Comparison of ENCODE assay signal across 18 cellular contexts in genomic region chr3:113741086-113741485, GRCh38. TPM values are rescaled to one million over a fixed set of nuclear protein-coding genes. Genes with fewer than 3 reads are reported as not detected.
DNase-seq lines count a peak whose midpoint lies in the region; ATAC-seq, FAIRE-seq and TF ChIP-seq lines count a peak whose summit lies in the region.
"Had no signal": no experiment of that assay in that cellular context is flagged by ENCODE, and none has a peak within 500 bp of the region (broad histone marks: within the 10 kb centered on the region; RNA-seq: fewer than 3 reads in every experiment).

No MANE protein-coding gene starts in this region.

- no peak overlapping the region for H3K9ac ChIP-seq in astrocyte (ENCODE audit: low read length)

- ATAC-seq in GM23338 = no peak
- ATAC-seq in natural killer cell treated with Interleukin-12 subunit alpha and Interleukin-12 subunit beta and Interleukin-15 and Interleukin-18, amount 100 ng/mL, for 72 hours = no peak
- no peak for ATAC-seq in GM21529 (IDR thresholded peaks at IDR 0.05; ENCODE audit: unreplicated experiment)
- no peak for ATAC-seq in GM21717 (IDR thresholded peaks at IDR 0.05; ENCODE audit: unreplicated experiment)
- ATAC-seq: left cardiac atrium had no signal

- H3K4me3 ChIP-seq in CD8-positive, alpha-beta memory T cell (ENCODE audit: low read length) = no peak overlapping the region
- H3K4me3 ChIP-seq in GM23338 = no peak overlapping the region
- H3K4me3 ChIP-seq in astrocyte (ENCODE audit: insufficient read depth, low read depth, low read length) = no peak overlapping the region
- H3K4me3 ChIP-seq: esophagus muscularis mucosa had no signal

- H3K27ac ChIP-seq in CD8-positive, alpha-beta memory T cell (ENCODE audit: low read depth, low read length) = no peak overlapping the region
- H3K27ac ChIP-seq in GM23338 (ENCODE audit: low read depth) = peak overlapping the region; percentile 16; the same call in 1 of the 2 replicates
- no peak overlapping the region for H3K27ac ChIP-seq in astrocyte (ENCODE audit: low read depth, low read length)
- H3K27ac ChIP-seq: esophagus muscularis mucosa, RWPE1 had no signal

- peaks cover 97% of the 10 kb centered on the region for H3K79me2 ChIP-seq in GM23338 (replicated peaks; ENCODE audit: insufficient read depth)
- H3K79me2 ChIP-seq in astrocyte (ENCODE audit: insufficient read depth, low read length) = peaks cover 99% of the 10 kb centered on the region

- H4K20me1 ChIP-seq in GM23338 (replicated peaks; ENCODE audit: insufficient read depth) (peaks cover 51% of the 10 kb centered on the region), astrocyte (ENCODE audit: insufficient read depth, low read length) (peaks cover 80% of the 10 kb centered on the region)

- peaks cover 37% of the 10 kb centered on the region for H3K4me1 ChIP-seq in CD8-positive, alpha-beta memory T cell (ENCODE audit: insufficient read depth, low read length)
- peaks cover 42% of the 10 kb centered on the region for H3K4me1 ChIP-seq in GM23338 (ENCODE audit: insufficient read depth)
- H3K4me1 ChIP-seq in astrocyte (ENCODE audit: insufficient read depth, low read length) = peaks cover 11% of the 10 kb centered on the region

- CTCF ChIA-PET in CD8-positive, alpha-beta memory T cell (lab: Charles Lee) = interaction anchor here (1.1 to 1.6 kb wide), 2 partner anchors 98 to 172 kb away, joined by 4 to 5 read pairs; partner anchors contain the start of gene GRAMD1C

- no peaks in the 10 kb centered on the region for H3K9me3 Mint-ChIP-seq in CD8-positive, alpha-beta memory T cell
- no peaks in the 10 kb centered on the region for H3K9me3 Mint-ChIP-seq in GM23338
- no peaks in the 10 kb centered on the region for H3K9me3 Mint-ChIP-seq in astrocyte (ENCODE audit: unreplicated experiment)
- no peaks in the 10 kb centered on the region for H3K9me3 Mint-ChIP-seq in natural killer cell treated with Interleukin-12 subunit alpha and Interleukin-12 subunit beta and Interleukin-15 and Interleukin-18, amount 100 ng/mL, for 72 hours
- H3K9me3 Mint-ChIP-seq: activated T-helper 2 cell treated with anti-CD3 and anti-CD28 coated beads, Interferon-gamma antibody, Interleukin-2, Interleukin-4, amounts not matched to agents 10 μg/mL and 5 μg/mL and 100 μg/mL, durations not matched to agents 14 hours and 24 hours and 36 hours had no signal

- no peak for DNase-seq in CD8-positive, alpha-beta memory T cell
- DNase-seq in GM23338 (ENCODE audit: low spot score) (no peak), astrocyte (ENCODE audit: low read depth) (no peak), GM19239 (ENCODE audit: insufficient read length, low spot score) (no peak), NCI-H446 (lab: John Stamatoyannopoulos, UW) (no peak)
- DNase-seq in natural killer cell treated with Interleukin-12 subunit alpha and Interleukin-12 subunit beta and Interleukin-15 and Interleukin-18, amount 100 ng/mL, for 72 hours (ENCODE audit: low spot score) = no peak
- DNase-seq: activated CD4-positive, CD25-positive, alpha-beta regulatory T cell treated with anti-CD3 and anti-CD28 coated beads, Interleukin-2, amount 50 U/mL, for 72 hours; aorta; left cardiac atrium; MV-4-11; NCI-H82 had no signal

- H3F3A ChIP-seq in GM23338 (replicated peaks; ENCODE audit: low read depth) = no peaks in the 10 kb centered on the region

- H3K36me3 Mint-ChIP-seq in CD8-positive, alpha-beta memory T cell = peaks cover 0 to 29% (median 0%) of the 10 kb centered on the region in 3 donors
- H3K36me3 Mint-ChIP-seq in GM23338 (ENCODE audit: low read depth) = peaks cover 14% of the 10 kb centered on the region
- H3K36me3 Mint-ChIP-seq in astrocyte (ENCODE audit: low read depth, unreplicated experiment) = peaks cover 5% of the 10 kb centered on the region
- peaks cover 7% of the 10 kb centered on the region for H3K36me3 Mint-ChIP-seq in natural killer cell treated with Interleukin-12 subunit alpha and Interleukin-12 subunit beta and Interleukin-15 and Interleukin-18, amount 100 ng/mL, for 72 hours

- POLR2A ChIA-PET in CD8-positive, alpha-beta memory T cell (lab: Charles Lee) = no interaction called here

- H3K27me3 Mint-ChIP-seq in CD8-positive, alpha-beta memory T cell = peaks cover 0 to 2% of the 10 kb centered on the region in 2 donors
- H3K27me3 Mint-ChIP-seq in GM23338 (ENCODE audit: insufficient read depth, low read depth, poor library complexity) (peaks cover 11% of the 10 kb centered on the region), astrocyte (ENCODE audit: low read depth, unreplicated experiment) (no peaks in the 10 kb centered on the region)
- H3K27me3 Mint-ChIP-seq in natural killer cell treated with Interleukin-12 subunit alpha and Interleukin-12 subunit beta and Interleukin-15 and Interleukin-18, amount 100 ng/mL, for 72 hours = no peaks in the 10 kb centered on the region
- H3K27me3 Mint-ChIP-seq: progenitor cell of endocrine pancreas had no signal

- H3K36me3 ChIP-seq in CD8-positive, alpha-beta memory T cell (ENCODE audit: insufficient read depth, low read length) = no peaks in the 10 kb centered on the region
- no peaks in the 10 kb centered on the region for H3K36me3 ChIP-seq in GM23338 (ENCODE audit: insufficient read depth)
- H3K36me3 ChIP-seq in astrocyte (ENCODE audit: insufficient read depth, low read length) = no peaks in the 10 kb centered on the region
- H3K36me3 ChIP-seq: esophagus muscularis mucosa had no signal

- H2AFZ ChIP-seq in GM23338 = no peak overlapping the region
- H2AFZ ChIP-seq in astrocyte (ENCODE audit: low read depth, low read length) = no peak overlapping the region

- H3K27me3 ChIP-seq in CD8-positive, alpha-beta memory T cell (ENCODE audit: insufficient read depth, low read length, poor library complexity, severe bottlenecking) = no peaks in the 10 kb centered on the region
- no peaks in the 10 kb centered on the region for H3K27me3 ChIP-seq in GM23338 (ENCODE audit: insufficient read depth)
- no peaks in the 10 kb centered on the region for H3K27me3 ChIP-seq in astrocyte (ENCODE audit: insufficient read depth, low read length)
- H3K27me3 ChIP-seq: esophagus muscularis mucosa had no signal

- no peak for FAIRE-seq in astrocyte (lab: Jason Lieb, UNC)
- FAIRE-seq in GM19239 (lab: Jason Lieb, UNC) = no peak
- FAIRE-seq: G401.6 had no signal

- H3K4me1 Mint-ChIP-seq in CD8-positive, alpha-beta memory T cell = peaks cover 71 to 91% (median 89%) of the 10 kb centered on the region in 3 donors
- H3K4me1 Mint-ChIP-seq in GM23338 (peaks cover 71% of the 10 kb centered on the region), astrocyte (ENCODE audit: low read depth, unreplicated experiment) (peaks cover 26% of the 10 kb centered on the region)
- H3K4me1 Mint-ChIP-seq in natural killer cell treated with Interleukin-12 subunit alpha and Interleukin-12 subunit beta and Interleukin-15 and Interleukin-18, amount 100 ng/mL, for 72 hours (ENCODE audit: low read depth in 2 of 2) = peaks cover 47 to 58% of the 10 kb centered on the region in 2 donors

- no peaks in the 10 kb centered on the region for H3K9me3 ChIP-seq in CD8-positive, alpha-beta memory T cell (ENCODE audit: low read length)
- no peaks in the 10 kb centered on the region for H3K9me3 ChIP-seq in astrocyte (ENCODE audit: insufficient read depth, low read depth, low read length)
- H3K9me3 ChIP-seq: esophagus muscularis mucosa had no signal

- TF ChIP-seq CTCF in GM23338 (conservative IDR thresholded peaks at IDR 0.05; ENCODE audit: low read depth in 2 of 2) = no peak
- TF ChIP-seq CTCF in astrocyte (IDR thresholded peaks at IDR 0.05; ENCODE audit: insufficient read depth, low read depth, low read length) = no peak

- peak overlapping the region; percentile 5 to 100 (median 62) for H3K4me3 Mint-ChIP-seq in CD8-positive, alpha-beta memory T cell
- H3K4me3 Mint-ChIP-seq in GM23338 = no peak overlapping the region
- H3K4me3 Mint-ChIP-seq in astrocyte (ENCODE audit: unreplicated experiment) = no peak overlapping the region
- peak overlapping the region; percentile 95 for H3K4me3 Mint-ChIP-seq in natural killer cell treated with Interleukin-12 subunit alpha and Interleukin-12 subunit beta and Interleukin-15 and Interleukin-18, amount 100 ng/mL, for 72 hours

- H3K4me2 ChIP-seq in GM23338 (no peak overlapping the region; the same call in 1 of the 2 replicates), astrocyte (ENCODE audit: low read length) (no peak overlapping the region)

- no peaks in the 10 kb centered on the region for H3K9me2 ChIP-seq in GM23338 (ENCODE audit: insufficient read depth)

- H3K27ac Mint-ChIP-seq in CD8-positive, alpha-beta memory T cell = peak overlapping the region; percentile 69 to 100 (median 94)
- H3K27ac Mint-ChIP-seq in GM23338 (no peak overlapping the region; the same call in 1 of the 2 replicates), astrocyte (ENCODE audit: unreplicated experiment) (peak overlapping the region; percentile 64)
- peak overlapping the region; percentile 99 to 100 for H3K27ac Mint-ChIP-seq in natural killer cell treated with Interleukin-12 subunit alpha and Interleukin-12 subunit beta and Interleukin-15 and Interleukin-18, amount 100 ng/mL, for 72 hours
- H3K27ac Mint-ChIP-seq: activated T-helper 2 cell treated with anti-CD3 and anti-CD28 coated beads, Interferon-gamma antibody, Interleukin-2, Interleukin-4, amounts not matched to agents 10 μg/mL and 5 μg/mL and 100 μg/mL, durations not matched to agents 14 hours and 24 hours and 36 hours; progenitor cell of endocrine pancreas had no signal

TF ChIP-seq in GM23338, 12 proteins besides CTCF, POLR2A, EP300 and RAD21 (continues in another document):
- TF ChIP-seq EZH2 (IDR thresholded peaks at IDR 0.05; ENCODE audit: low read depth, unreplicated experiment) = no peak
- no peak for TF ChIP-seq ZNF331 (CRISPR knock-in tag; IDR thresholded peaks at IDR 0.05; ENCODE audit: low read depth)

RNA-seq across cellular contexts. Expression of gene NAA50, which starts 5.0 kb away (rescaled TPM):
- 100 to 1,000 TPM; 194 to 199 TPM for total RNA-seq in CD8-positive, alpha-beta memory T cell
- polyA plus RNA-seq in CD8-positive, alpha-beta memory T cell = 77.7 TPM
- total RNA-seq in GM23338 (2014; rRNA removed; shearing (Covaris generic)) = 219 and 260 TPM in 2 replicates
- polyA plus RNA-seq in GM23338 (2016; fragmentation: Nextera tagmentation; extraction: Ambion mirVana) = 78.7 and 103 TPM in 2 replicates
- 141 and 151 TPM in 2 replicates for total RNA-seq in astrocyte
- 10 to 100 TPM; 97.3 to 98.0 TPM for total RNA-seq in natural killer cell treated with Interleukin-12 subunit alpha and Interleukin-12 subunit beta and Interleukin-15 and Interleukin-18, amount 100 ng/mL, for 72 hours

RNA-seq across cellular contexts. Expression of gene ATP6V1A, which starts 5.7 kb away (rescaled TPM):
- 10 to 100 TPM; 45.4 to 48.0 TPM for total RNA-seq in CD8-positive, alpha-beta memory T cell
- 34.0 TPM for polyA plus RNA-seq in CD8-positive, alpha-beta memory T cell
- 80.8 and 87.3 TPM in 2 replicates for total RNA-seq in GM23338 (2014; rRNA removed; shearing (Covaris generic))
- 34.8 and 38.0 TPM in 2 replicates for polyA plus RNA-seq in GM23338 (2016; fragmentation: Nextera tagmentation; extraction: Ambion mirVana)
- total RNA-seq in astrocyte = 123 and 129 TPM in 2 replicates
- total RNA-seq in natural killer cell treated with Interleukin-12 subunit alpha and Interleukin-12 subunit beta and Interleukin-15 and Interleukin-18, amount 100 ng/mL, for 72 hours = 10 to 100 TPM; 44.7 to 76.8 TPM

RNA-seq across cellular contexts. Expression of gene USF3, which starts 44.6 kb away (rescaled TPM):
- total RNA-seq in CD8-positive, alpha-beta memory T cell = 10 to 100 TPM; 11.2 to 13.2 TPM
- 4.9 TPM for polyA plus RNA-seq in CD8-positive, alpha-beta memory T cell
- 22.0 and 23.5 TPM in 2 replicates for total RNA-seq in GM23338 (2014; rRNA removed; shearing (Covaris generic))
- 10.1 and 11.7 TPM in 2 replicates for polyA plus RNA-seq in GM23338 (2016; fragmentation: Nextera tagmentation; extraction: Ambion mirVana)
- total RNA-seq in astrocyte = 10.0 and 11.8 TPM in 2 replicates
- total RNA-seq in natural killer cell treated with Interleukin-12 subunit alpha and Interleukin-12 subunit beta and Interleukin-15 and Interleukin-18, amount 100 ng/mL, for 72 hours = 10 to 100 TPM; 18.0 to 19.4 TPM

Comparison
In these comparisons a context has a peak if more than half of its experiments do, and no peak if none do; other contexts are left out.
1. H3K4me3 Mint-ChIP-seq: peak in CD8-positive, alpha-beta memory T cell (7 of 7) and natural killer cell treated with Interleukin-12 subunit alpha and Interleukin-12 subunit beta and Interleukin-15 and Interleukin-18, amount 100 ng/mL, for 72 hours (single experiment); none in GM23338 (single experiment) and astrocyte (single experiment).